Comparison of ENCODE assay signal across 21 cellular contexts in the genomic region with DNA sequence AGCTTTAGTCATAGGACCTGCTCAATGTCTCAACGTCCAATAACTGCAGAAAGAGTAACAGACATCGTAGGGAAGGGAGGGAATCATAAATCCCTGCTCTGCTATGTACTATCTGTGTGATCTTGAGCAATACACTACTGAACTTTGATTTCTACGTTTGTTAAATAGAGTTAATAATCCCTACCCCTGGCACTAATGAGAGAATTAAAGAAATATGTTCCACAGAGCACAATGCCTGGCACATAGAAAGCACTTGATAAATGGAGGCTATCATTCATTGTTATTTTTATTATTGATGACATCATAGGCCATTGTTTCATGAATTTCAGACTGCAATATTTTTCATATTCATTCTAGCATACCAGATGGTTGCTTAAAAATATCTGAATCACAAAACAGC.
"Had no signal": no experiment of that assay in that cellular context is flagged by ENCODE, and none has a peak within 500 bp of the region (broad histone marks: within the 10 kb centered on the region; RNA-seq: fewer than 3 reads in every experiment).

No MANE protein-coding gene starts in this region.

- H3K4me3 ChIP-seq: coronary artery, esophagus squamous epithelium, heart left ventricle, right atrium auricular region, transverse colon had no signal

- H3K36me3 Mint-ChIP-seq: activated naive CD4-positive, alpha-beta T cell treated with anti-CD3 and anti-CD28 coated beads, Interleukin-2, amount 50 U/mL, for 72 hours had no signal

- H2AFZ ChIP-seq: parathyroid adenoma had no signal

- DNase-seq: activated CD4-positive, alpha-beta T cell treated with anti-CD3 and anti-CD28 coated beads for 4 hours; activated CD8-positive, alpha-beta T cell treated with anti-CD3 and anti-CD28 coated beads for 36 hours; activated effector memory CD4-positive, alpha-beta T cell treated with anti-CD3 and anti-CD28 coated beads, Interleukin-2, amount 50 U/mL, for 16 hours; activated T-cell treated with anti-CD3 and anti-CD28 coated beads, Interleukin-2, amount 50 U/mL, for 4 hours; amniotic stem cell; central memory CD4-positive, alpha-beta T cell; effector CD4-positive, alpha-beta T cell; esophagus squamous epithelium; heart left ventricle; naive B cell; small intestine; stimulated activated CD4-positive, alpha-beta T cell treated with anti-CD3 and anti-CD28 coated beads, Interleukin-4, amount 100 ng/mL, for 24 hours; stimulated activated naive CD4-positive, alpha-beta T cell; substantia nigra; T-helper 2 cell; transverse colon had no signal

- H3K27me3 ChIP-seq: heart left ventricle, right atrium auricular region, transverse colon had no signal

- H3K27ac Mint-ChIP-seq: activated CD8-positive, alpha-beta T cell treated with anti-CD3 and anti-CD28 coated beads for 36 hours; activated naive CD4-positive, alpha-beta T cell treated with anti-CD3 and anti-CD28 coated beads, Interleukin-2, amount 50 U/mL, for 72 hours had no signal

- H3K9me3 ChIP-seq: esophagus squamous epithelium, heart left ventricle, right atrium auricular region, transverse colon had no signal

- H3K79me2 ChIP-seq: parathyroid adenoma had no signal

- H3K4me1 ChIP-seq: parathyroid adenoma had no signal

- FAIRE-seq: frontal cortex, small intestine had no signal

- H3K9me3 Mint-ChIP-seq: activated CD8-positive, alpha-beta T cell treated with anti-CD3 and anti-CD28 coated beads for 36 hours; activated naive CD4-positive, alpha-beta T cell treated with anti-CD3 and anti-CD28 coated beads, Interleukin-2, amount 50 U/mL, for 72 hours; activated T-cell treated with anti-CD3 and anti-CD28 coated beads, Interleukin-2, amount 50 U/mL, for 4 hours; naive B cell had no signal

- ATAC-seq: activated CD8-positive, alpha-beta T cell treated with anti-CD3 and anti-CD28 coated beads for 36 hours; activated naive CD4-positive, alpha-beta T cell treated with anti-CD3 and anti-CD28 coated beads, Interleukin-2, amount 50 U/mL, for 72 hours; activated T-cell treated with anti-CD3 and anti-CD28 coated beads, Interleukin-2, amount 50 U/mL, for 4 hours; heart left ventricle had no signal

- H3K27ac ChIP-seq: heart left ventricle, parathyroid adenoma, right atrium auricular region, transverse colon had no signal

- H3K9ac ChIP-seq: parathyroid adenoma had no signal

- H3K36me3 ChIP-seq: esophagus squamous epithelium, heart left ventricle, right atrium auricular region, transverse colon had no signal

- H3K27me3 Mint-ChIP-seq: activated CD8-positive, alpha-beta T cell treated with anti-CD3 and anti-CD28 coated beads for 36 hours; naive B cell had no signal

- H3K4me3 Mint-ChIP-seq: activated CD8-positive, alpha-beta T cell treated with anti-CD3 and anti-CD28 coated beads for 36 hours; activated T-cell treated with anti-CD3 and anti-CD28 coated beads, Interleukin-2, amount 50 U/mL, for 4 hours had no signal
